ENCODE assay signal across 1 cellular context in genomic region chr12:58966939-58967338, GRCh38.
TF ChIP-seq lines count a peak whose summit lies in the region.

No MANE protein-coding gene starts in this region.

TF ChIP-seq in H1, 55 proteins besides CTCF, POLR2A, EP300 and RAD21 (continued from another document):
- TF ChIP-seq E2F6 (IDR thresholded peaks at IDR 0.05) = no peak
